2 cellular contexts compared by ENCODE assay signal in the genomic region with DNA sequence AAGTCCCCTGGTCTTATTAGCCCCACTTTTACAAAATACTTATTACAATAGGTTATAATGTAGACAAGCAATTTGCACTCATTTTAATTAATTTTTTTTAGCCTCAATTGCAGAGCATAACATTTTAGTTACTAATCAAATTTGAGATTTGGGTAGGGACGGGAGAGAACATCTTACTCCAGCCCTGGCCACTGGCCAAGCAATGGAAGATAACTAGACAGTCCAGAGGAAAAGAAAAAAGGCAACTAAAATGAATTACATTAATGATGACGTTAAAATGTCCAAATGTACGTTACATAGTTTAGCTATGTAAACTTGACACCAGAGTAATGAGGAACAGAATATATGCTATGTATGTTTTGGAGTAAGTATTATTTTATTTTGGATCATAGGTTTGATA.
TF ChIP-seq lines count a peak whose summit lies in the region.

No MANE protein-coding gene starts in this region.

TF ChIP-seq in IMR-90, 13 proteins besides CTCF, POLR2A, EP300 and RAD21:
- TF ChIP-seq MAFK (IDR thresholded peaks at IDR 0.05; ENCODE audit: low read depth, low read length): no peak
- TF ChIP-seq, protein P1, sequence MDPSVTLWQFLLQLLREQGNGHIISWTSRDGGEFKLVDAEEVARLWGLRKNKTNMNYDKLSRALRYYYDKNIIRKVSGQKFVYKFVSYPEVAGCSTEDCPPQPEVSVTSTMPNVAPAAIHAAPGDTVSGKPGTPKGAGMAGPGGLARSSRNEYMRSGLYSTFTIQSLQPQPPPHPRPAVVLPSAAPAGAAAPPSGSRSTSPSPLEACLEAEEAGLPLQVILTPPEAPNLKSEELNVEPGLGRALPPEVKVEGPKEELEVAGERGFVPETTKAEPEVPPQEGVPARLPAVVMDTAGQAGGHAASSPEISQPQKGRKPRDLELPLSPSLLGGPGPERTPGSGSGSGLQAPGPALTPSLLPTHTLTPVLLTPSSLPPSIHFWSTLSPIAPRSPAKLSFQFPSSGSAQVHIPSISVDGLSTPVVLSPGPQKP (IDR thresholded peaks at IDR 0.05; ENCODE audit: borderline replicate concordance, low read depth, low read length): no peak
- TF ChIP-seq CHD1 (IDR thresholded peaks at IDR 0.05; ENCODE audit: low read depth, low read length): no peak
- no peak for TF ChIP-seq FOS (IDR thresholded peaks at IDR 0.05; ENCODE audit: low read depth, low read length)
- no peak for TF ChIP-seq SMC3 (IDR thresholded peaks at IDR 0.05; ENCODE audit: low read depth, low read length)
- TF ChIP-seq MXI1 (IDR thresholded peaks at IDR 0.05; ENCODE audit: borderline replicate concordance, low read depth, low read length): no peak
- TF ChIP-seq CEBPB (IDR thresholded peaks at IDR 0.05; ENCODE audit: low read depth, low read length): no peak
- TF ChIP-seq, protein P2, sequence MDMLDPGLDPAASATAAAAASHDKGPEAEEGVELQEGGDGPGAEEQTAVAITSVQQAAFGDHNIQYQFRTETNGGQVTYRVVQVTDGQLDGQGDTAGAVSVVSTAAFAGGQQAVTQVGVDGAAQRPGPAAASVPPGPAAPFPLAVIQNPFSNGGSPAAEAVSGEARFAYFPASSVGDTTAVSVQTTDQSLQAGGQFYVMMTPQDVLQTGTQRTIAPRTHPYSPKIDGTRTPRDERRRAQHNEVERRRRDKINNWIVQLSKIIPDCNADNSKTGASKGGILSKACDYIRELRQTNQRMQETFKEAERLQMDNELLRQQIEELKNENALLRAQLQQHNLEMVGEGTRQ (IDR thresholded peaks at IDR 0.05; ENCODE audit: low read depth, low read length): no peak
- no peak for TF ChIP-seq RFX5 (IDR thresholded peaks at IDR 0.05; ENCODE audit: low read depth, low read length)
- no peak for TF ChIP-seq NFE2L2 (IDR thresholded peaks at IDR 0.05; ENCODE audit: low read depth, low read length)
- TF ChIP-seq MAZ (IDR thresholded peaks at IDR 0.05; ENCODE audit: borderline replicate concordance, low read depth, low read length): no peak
- TF ChIP-seq BHLHE40 (IDR thresholded peaks at IDR 0.05; ENCODE audit: low read depth, low read length): no peak
- TF ChIP-seq RCOR1 (IDR thresholded peaks at IDR 0.05; ENCODE audit: insufficient replicate concordance, low read length): no peak
TF ChIP-seq in IMR-90: peak in this region for 0.

TF ChIP-seq in endothelial cell of umbilical vein, 7 proteins besides CTCF, POLR2A, EP300 and RAD21:
- no peak for TF ChIP-seq EZH2 (IDR thresholded peaks at IDR 0.05; ENCODE audit: borderline replicate concordance, low read depth, low read length, severe bottlenecking)
- no peak for TF ChIP-seq GATA2 (IDR thresholded peaks at IDR 0.05; ENCODE audit: insufficient read depth, insufficient read length, low read depth, low read length)
- no peak for TF ChIP-seq POLR2AphosphoS5 (IDR thresholded peaks at IDR 0.05; ENCODE audit: insufficient read depth, low read depth, low read length)
- TF ChIP-seq, protein P3, sequence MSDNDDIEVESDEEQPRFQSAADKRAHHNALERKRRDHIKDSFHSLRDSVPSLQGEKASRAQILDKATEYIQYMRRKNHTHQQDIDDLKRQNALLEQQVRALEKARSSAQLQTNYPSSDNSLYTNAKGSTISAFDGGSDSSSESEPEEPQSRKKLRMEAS (IDR thresholded peaks at IDR 0.05; ENCODE audit: insufficient read depth, insufficient read length): no peak
- TF ChIP-seq FOS (IDR thresholded peaks at IDR 0.05; ENCODE audit: borderline replicate concordance, insufficient read depth, low read length): no peak
- TF ChIP-seq MYC (IDR thresholded peaks at IDR 0.05; ENCODE audit: low read depth, low read length): no peak
- no peak for TF ChIP-seq JUN (IDR thresholded peaks at IDR 0.05; ENCODE audit: borderline replicate concordance, insufficient read depth, insufficient read length, low read depth)
